25 cellular contexts compared by ENCODE assay signal in genomic region chr3:100354850-100355249, GRCh38. TPM values are rescaled to one million over a fixed set of nuclear protein-coding genes. Genes with fewer than 3 reads are reported as not detected.
DNase-seq lines count a peak whose midpoint lies in the region; ATAC-seq, FAIRE-seq and TF ChIP-seq lines count a peak whose summit lies in the region.
"Had no signal": no experiment of that assay in that cellular context is flagged by ENCODE, and none has a peak within 500 bp of the region (broad histone marks: within the 10 kb centered on the region; RNA-seq: fewer than 3 reads in every experiment).

No MANE protein-coding gene starts in this region.

- TF ChIP-seq CTCF in endothelial cell of umbilical vein (IDR thresholded peaks at IDR 0.05; ENCODE audit: extremely low read depth in 1 of 2, insufficient read depth in 1 of 2, low read depth in 1 of 2, low read length in 2 of 2), result no peak

- dilution Hi-C loops in endothelial cell of umbilical vein (cut with MboI; ENCODE audit: extremely low pct_ligation_motif_present, low sequenced_read_pairs), result no loop called here

- H3K79me2 ChIP-seq in endothelial cell of umbilical vein (ENCODE audit: control insufficient read depth, insufficient read depth, low read length), result no peaks in the 10 kb centered on the region

- POLR2A ChIA-PET in endothelial cell of umbilical vein (lab: Charles Lee), result no interaction called here

- H3K36me3 Mint-ChIP-seq in stimulated activated effector memory CD8-positive, alpha-beta T cell treated with anti-CD3 and anti-CD28 coated beads, Interleukin-12 subunit alpha, Interleukin-12 subunit beta, amount 100 ng/mL, for 72 hours, result peaks cover 82% of the 10 kb centered on the region

- ATAC-seq in GM21447 (IDR thresholded peaks at IDR 0.05; ENCODE audit: unreplicated experiment) (peak; percentile 59), GM18868 (IDR thresholded peaks at IDR 0.05; ENCODE audit: unreplicated experiment) (no peak), GM18520 (IDR thresholded peaks at IDR 0.05; ENCODE audit: unreplicated experiment) (no peak)
- ATAC-seq in stimulated activated effector memory CD8-positive, alpha-beta T cell treated with anti-CD3 and anti-CD28 coated beads, Interleukin-12 subunit alpha, Interleukin-12 subunit beta, amount 100 ng/mL, for 72 hours, result no peak
- ATAC-seq: heart right ventricle, lower lobe of right lung, T-cell had no signal

- DNase-seq in NCI-H524 treated with DMSO at 0.1 percent for 48 hours (lab: John Stamatoyannopoulos, UW) (peak; percentile 45), endothelial cell of umbilical vein (ENCODE audit: low read depth, low spot score) (peak; percentile 58), NAMALWA (ENCODE audit: low spot score) (no peak)
- no peak for DNase-seq in stimulated activated effector memory CD8-positive, alpha-beta T cell treated with anti-CD3 and anti-CD28 coated beads, Interleukin-12 subunit alpha, Interleukin-12 subunit beta, amount 100 ng/mL, for 72 hours (ENCODE audit: low spot score in 2 of 2)
- DNase-seq: activated CD4-positive, alpha-beta memory T cell treated with anti-CD3 and anti-CD28 coated beads, Interleukin-2, amount 10 ng/mL, durations not matched to agents 7 days and 5 days; effector CD4-positive, alpha-beta T cell; heart right ventricle; Karpas-422; lower lobe of right lung; naive B cell; NCI-H1092; NCI-H2081 treated with DMSO at 0.1 percent for 48 hours; NCI-H69; SHP77 treated with DMSO at 0.1 percent for 48 hours; small intestine; stimulated activated CD8-positive, alpha-beta memory T cell treated with anti-CD3 and anti-CD28 coated beads, Interleukin-4, amount 100 ng/mL, for 48 hours; T-cell had no signal

- no peak overlapping the region for H3K4me2 ChIP-seq in endothelial cell of umbilical vein (ENCODE audit: insufficient read depth, low read length)

- H2AFZ ChIP-seq in endothelial cell of umbilical vein (ENCODE audit: low read depth, low read length), result no peak overlapping the region

- H3K4me3 Mint-ChIP-seq in stimulated activated effector memory CD8-positive, alpha-beta T cell treated with anti-CD3 and anti-CD28 coated beads, Interleukin-12 subunit alpha, Interleukin-12 subunit beta, amount 100 ng/mL, for 72 hours, result no peak overlapping the region
- H3K4me3 Mint-ChIP-seq: activated CD4-positive, alpha-beta memory T cell treated with anti-CD3 and anti-CD28 coated beads, Interleukin-2, amount 10 ng/mL, durations not matched to agents 7 days and 5 days; activated T-helper 1 cell treated with anti-CD3 and anti-CD28 coated beads, Interleukin-12 subunit alpha, Interleukin-12 subunit beta, Interleukin-2, Interleukin-4 antibody, amounts not matched to agents 30 ng/mL and 10 ng/mL and 1 ng/mL, durations not matched to agents 14 hours and 24 hours and 36 hours; B cell; naive B cell; T-cell had no signal

- H3K27me3 ChIP-seq in endothelial cell of umbilical vein (ENCODE audit: control insufficient read depth in 2 of 2, insufficient read depth in 2 of 2, low read length in 2 of 2), result no peaks in the 10 kb centered on the region
- H3K27me3 ChIP-seq: heart right ventricle had no signal

- H3K9ac ChIP-seq in endothelial cell of umbilical vein (replicated peaks; ENCODE audit: extremely low read depth, insufficient read depth, low read length), result no peak overlapping the region

- H3K27ac Mint-ChIP-seq in stimulated activated effector memory CD8-positive, alpha-beta T cell treated with anti-CD3 and anti-CD28 coated beads, Interleukin-12 subunit alpha, Interleukin-12 subunit beta, amount 100 ng/mL, for 72 hours, result peak overlapping the region; percentile 42
- H3K27ac Mint-ChIP-seq: activated T-helper 1 cell treated with anti-CD3 and anti-CD28 coated beads, Interleukin-12 subunit alpha, Interleukin-12 subunit beta, Interleukin-2, Interleukin-4 antibody, amounts not matched to agents 30 ng/mL and 10 ng/mL and 1 ng/mL, durations not matched to agents 14 hours and 24 hours and 36 hours; B cell; T-cell had no signal

- H3K4me3 ChIP-seq in endothelial cell of umbilical vein (replicated peaks in 1 of 3; ENCODE audit: insufficient read depth in 1 of 3, low read depth in 1 of 3, low read length in 3 of 3), result no peak overlapping the region
- H3K4me3 ChIP-seq: heart right ventricle, lower lobe of right lung had no signal

- no peaks in the 10 kb centered on the region for H4K20me1 ChIP-seq in endothelial cell of umbilical vein (replicated peaks; ENCODE audit: control insufficient read depth, extremely low read depth, insufficient read depth, low read length)

- H3K36me3 ChIP-seq in endothelial cell of umbilical vein (ENCODE audit: control insufficient read depth in 2 of 2, extremely low read depth in 1 of 2, insufficient read depth in 2 of 2, low read length in 2 of 2), result no peaks in the 10 kb centered on the region

- CTCF ChIA-PET in endothelial cell of umbilical vein (lab: Charles Lee), result interaction anchor here (0.6 to 2.3 kb wide), 4 partner anchors 23 to 109 kb away, joined by 3 to 8 read pairs (median 4); no protein-coding TSS in a partner anchor

- H3K9me1 ChIP-seq in endothelial cell of umbilical vein (replicated peaks; ENCODE audit: control insufficient read depth, extremely low read depth, insufficient read depth, low read length), result no peaks in the 10 kb centered on the region

- H3K4me1 ChIP-seq in endothelial cell of umbilical vein (ENCODE audit: control insufficient read depth, extremely low read depth, insufficient read depth, low read length), result no peaks in the 10 kb centered on the region
- H3K4me1 ChIP-seq: heart right ventricle, lower lobe of right lung had no signal

- H3K27ac ChIP-seq in endothelial cell of umbilical vein (ENCODE audit: insufficient read depth, low read depth, low read length), result no peak overlapping the region
- H3K27ac ChIP-seq: heart right ventricle, lower lobe of right lung had no signal

- no peak for FAIRE-seq in endothelial cell of umbilical vein (lab: Jason Lieb, UNC)
- FAIRE-seq: D721Med, G401.6, islet of Langerhans, small intestine had no signal

- intact Hi-C loops in endothelial cell of umbilical vein (cut with micrococcal nuclease), result no loop called here

- H3K9me3 ChIP-seq in endothelial cell of umbilical vein (replicated peaks; ENCODE audit: control insufficient read depth, insufficient read depth, low read length), result no peaks in the 10 kb centered on the region
- H3K9me3 ChIP-seq: lower lobe of right lung had no signal

- H3K4me1 Mint-ChIP-seq in stimulated activated effector memory CD8-positive, alpha-beta T cell treated with anti-CD3 and anti-CD28 coated beads, Interleukin-12 subunit alpha, Interleukin-12 subunit beta, amount 100 ng/mL, for 72 hours, result no peaks in the 10 kb centered on the region
- H3K4me1 Mint-ChIP-seq: activated CD4-positive, alpha-beta memory T cell treated with anti-CD3 and anti-CD28 coated beads, Interleukin-2, amount 10 ng/mL, durations not matched to agents 7 days and 5 days; B cell; naive B cell; T-cell had no signal

- no peaks in the 10 kb centered on the region for H3K9me3 Mint-ChIP-seq in stimulated activated effector memory CD8-positive, alpha-beta T cell treated with anti-CD3 and anti-CD28 coated beads, Interleukin-12 subunit alpha, Interleukin-12 subunit beta, amount 100 ng/mL, for 72 hours
- H3K9me3 Mint-ChIP-seq: activated CD4-positive, alpha-beta memory T cell treated with anti-CD3 and anti-CD28 coated beads, Interleukin-2, amount 10 ng/mL, durations not matched to agents 7 days and 5 days; naive B cell; T-cell had no signal

- BruUV-seq in endothelial cell of umbilical vein (replicated peaks; lab: Mats Ljungman, UMichigan), result no TSS peak

- no peak for TF ChIP-seq POLR2A in endothelial cell of umbilical vein (IDR thresholded peaks at IDR 0.05; ENCODE audit: low read depth, low read length)

TF ChIP-seq in endothelial cell of umbilical vein, 7 proteins besides CTCF, POLR2A, EP300 and RAD21:
- no peak for TF ChIP-seq MAX (IDR thresholded peaks at IDR 0.05; ENCODE audit: insufficient read depth, insufficient read length)
- TF ChIP-seq MYC (IDR thresholded peaks at IDR 0.05; ENCODE audit: low read depth, low read length), result no peak
- no peak for TF ChIP-seq JUN (IDR thresholded peaks at IDR 0.05; ENCODE audit: borderline replicate concordance, insufficient read depth, insufficient read length, low read depth)
- TF ChIP-seq EZH2 (IDR thresholded peaks at IDR 0.05; ENCODE audit: borderline replicate concordance, low read depth, low read length, severe bottlenecking), result no peak
- TF ChIP-seq GATA2 (IDR thresholded peaks at IDR 0.05; ENCODE audit: insufficient read depth, insufficient read length, low read depth, low read length), result no peak

RNA-seq across cellular contexts. Expression of gene NIT2, which starts 20.3 kb away (rescaled TPM):
- total RNA-seq in endothelial cell of umbilical vein, result 20.5 and 29.1 TPM in 2 replicates
- polyA plus RNA-seq in endothelial cell of umbilical vein, result 14.4 and 19.4 TPM in 2 replicates
- 14.5 and 16.7 TPM in 2 replicates for polyA plus RNA-seq in endothelial cell of umbilical vein (2011; cell fraction: cytosol; rRNA removed)
- 66.8 and 74.6 TPM in 2 replicates for polyA plus RNA-seq in endothelial cell of umbilical vein (2011; cell fraction: nucleus; rRNA removed)
- 23.8 and 37.7 TPM in 2 replicates for polyA plus RNA-seq in endothelial cell of umbilical vein (2012)
- 6.7 and 10.0 TPM in 2 replicates for polyA minus RNA-seq in endothelial cell of umbilical vein
- 19.5 TPM for polyA minus RNA-seq in endothelial cell of umbilical vein (2011; cell fraction: cytosol; rRNA and poly(A)+ RNA removed)
- 13.1 and 18.8 TPM in 2 replicates for polyA minus RNA-seq in endothelial cell of umbilical vein (2011; cell fraction: nucleus; rRNA and poly(A)+ RNA removed)

RNA-seq across cellular contexts. Expression of gene TOMM70, which starts 46.0 kb away (rescaled TPM):
- total RNA-seq in endothelial cell of umbilical vein, result 28.3 and 32.3 TPM in 2 replicates
- 6.2 and 7.6 TPM in 2 replicates for polyA plus RNA-seq in endothelial cell of umbilical vein
- 13.6 TPM in 2 replicates for polyA plus RNA-seq in endothelial cell of umbilical vein (2011; cell fraction: cytosol; rRNA removed)
- 10.2 and 11.3 TPM in 2 replicates for polyA plus RNA-seq in endothelial cell of umbilical vein (2011; cell fraction: nucleus; rRNA removed)
- polyA plus RNA-seq in endothelial cell of umbilical vein (2012), result 19.6 and 29.2 TPM in 2 replicates
- 12.7 and 13.0 TPM in 2 replicates for polyA minus RNA-seq in endothelial cell of umbilical vein
- 35.3 TPM for polyA minus RNA-seq in endothelial cell of umbilical vein (2011; cell fraction: cytosol; rRNA and poly(A)+ RNA removed)
- polyA minus RNA-seq in endothelial cell of umbilical vein (2011; cell fraction: nucleus; rRNA and poly(A)+ RNA removed), result 11.7 and 13.1 TPM in 2 replicates

RNA-seq across cellular contexts. Expression of gene LNP1, which starts 46.5 kb away (rescaled TPM):
- total RNA-seq in endothelial cell of umbilical vein, result 0.80 and 0.81 TPM in 2 replicates
- 0.40 and 0.80 TPM in 2 replicates for polyA plus RNA-seq in endothelial cell of umbilical vein
- 0.65 and 0.92 TPM in 2 replicates for polyA plus RNA-seq in endothelial cell of umbilical vein (2011; cell fraction: cytosol; rRNA removed)
- polyA plus RNA-seq in endothelial cell of umbilical vein (2011; cell fraction: nucleus; rRNA removed), result 0.95 and 1.1 TPM in 2 replicates
- polyA plus RNA-seq in endothelial cell of umbilical vein (2012), result 0.15 and 0.19 TPM in 2 replicates
- 0.70 and 1.1 TPM in 2 replicates for polyA minus RNA-seq in endothelial cell of umbilical vein
- 2.3 TPM for polyA minus RNA-seq in endothelial cell of umbilical vein (2011; cell fraction: cytosol; rRNA and poly(A)+ RNA removed)
- polyA minus RNA-seq in endothelial cell of umbilical vein (2011; cell fraction: nucleus; rRNA and poly(A)+ RNA removed), result 2.1 and 3.0 TPM in 2 replicates

Comparison
In these comparisons a context has a peak if more than half of its experiments do, and no peak if none do; other contexts are left out.
1. DNase-seq: peak in NCI-H524 treated with DMSO at 0.1 percent for 48 hours (single experiment) and endothelial cell of umbilical vein (single experiment); none in stimulated activated effector memory CD8-positive, alpha-beta T cell treated with anti-CD3 and anti-CD28 coated beads, Interleukin-12 subunit alpha, Interleukin-12 subunit beta, amount 100 ng/mL, for 72 hours (0 of 2) and NAMALWA (single experiment).